In the genomic region with DNA sequence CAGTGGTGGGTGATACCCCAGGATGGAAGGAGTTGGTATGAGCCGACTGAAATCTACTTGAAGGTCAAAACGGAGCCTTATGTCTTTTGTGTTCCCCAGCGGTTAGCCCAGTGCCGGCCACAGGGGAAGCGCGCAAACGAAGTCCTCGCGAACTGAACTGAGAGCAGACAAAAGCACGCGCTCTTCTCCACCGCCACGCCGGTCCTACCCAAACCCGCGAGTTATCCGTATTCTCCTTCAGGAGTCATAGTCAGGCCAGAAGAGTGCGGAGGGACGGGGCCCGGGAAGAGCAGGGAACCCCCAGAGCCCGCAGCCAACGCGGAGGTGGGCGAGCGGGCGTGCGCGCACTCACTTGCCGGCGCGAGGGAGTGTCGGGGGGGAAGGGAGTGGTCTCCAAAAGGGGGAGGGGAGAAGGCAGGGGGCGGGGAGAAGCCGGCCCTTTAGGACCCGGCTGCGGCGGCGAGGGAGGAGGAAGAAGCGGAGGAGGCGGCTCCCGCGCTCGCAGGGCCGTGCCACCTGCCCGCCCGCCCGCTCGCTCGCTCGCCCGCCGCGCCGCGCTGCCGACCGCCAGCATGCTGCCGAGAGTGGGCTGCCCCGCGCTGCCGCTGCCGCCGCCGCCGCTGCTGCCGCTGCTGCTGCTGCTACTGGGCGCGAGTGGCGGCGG, we compare ENCODE assay signal across 8 cellular contexts. TPM values are rescaled to one million over a fixed set of nuclear protein-coding genes. Genes with fewer than 3 reads are reported as not detected.
DNase-seq lines count a peak whose midpoint lies in the region; ATAC-seq lines count a peak whose summit lies in the region.

A gene with protein sequence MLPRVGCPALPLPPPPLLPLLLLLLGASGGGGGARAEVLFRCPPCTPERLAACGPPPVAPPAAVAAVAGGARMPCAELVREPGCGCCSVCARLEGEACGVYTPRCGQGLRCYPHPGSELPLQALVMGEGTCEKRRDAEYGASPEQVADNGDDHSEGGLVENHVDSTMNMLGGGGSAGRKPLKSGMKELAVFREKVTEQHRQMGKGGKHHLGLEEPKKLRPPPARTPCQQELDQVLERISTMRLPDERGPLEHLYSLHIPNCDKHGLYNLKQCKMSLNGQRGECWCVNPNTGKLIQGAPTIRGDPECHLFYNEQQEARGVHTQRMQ (plus strand): TSS at position 469 of the 664 bp plus-strand sequence. CDS start 104 bp downstream, at position 573.

- intact Hi-C loops in right cardiac atrium (cut with DNase I) = no loop called here

- no peaks in the 10 kb centered on the region for H3K27me3 ChIP-seq in right cardiac atrium (ENCODE audit: control insufficient read depth, insufficient read depth)

- 0 to 1% (median 1%) methylated on average over 32 to 68 of the region's 70 CpGs for WGBS in adipose tissue, 3 donors
- WGBS in right cardiac atrium = under 1% methylated on average over 70 of the region's 70 CpGs

- H3K27ac ChIP-seq in adipose tissue (ENCODE audit: low read depth, low read length) (no peak within 1 kb of the TSS), right cardiac atrium (ENCODE audit: low read length) (peak within 1 kb of the TSS; percentile 61)

- DNase-seq in activated gamma-delta T cell treated with Interleukin-2 at 50 U/mL for 16 hours = peak; percentile 7
- DNase-seq in activated gamma-delta T cell (lab: John Stamatoyannopoulos, UW) = no peak
- DNase-seq in NCI-H510A (lab: John Stamatoyannopoulos, UW) = peak; percentile 76
- peak; percentile 29 to 72 (median 71) for DNase-seq in right cardiac atrium
- no peak for DNase-seq in renal cortical epithelial cell (ENCODE audit: low read depth)

- ATAC-seq in right cardiac atrium (peak; percentile 44 to 53), GM18909 (IDR thresholded peaks at IDR 0.05; ENCODE audit: poor library complexity, unreplicated experiment) (no peak), GM18870 (IDR thresholded peaks at IDR 0.05; ENCODE audit: unreplicated experiment) (no peak)

- peak within 1 kb of the TSS; percentile 76 for H3K4me3 ChIP-seq in right cardiac atrium (ENCODE audit: low read length)

- H3K9me3 ChIP-seq in right cardiac atrium (ENCODE audit: control insufficient read depth, low read length) = no peaks in the 10 kb centered on the region

- H3K4me1 ChIP-seq in right cardiac atrium (ENCODE audit: control insufficient read depth, insufficient read depth, low read length) = peaks cover 6% of the 10 kb centered on the region

RNA-seq across cellular contexts. Expression of the gene that starts here (rescaled TPM):
- 100 to 1,000 TPM in 1 of 3 donors, 10 to 100 TPM in 2; 73.9 to 428 (median 93.2) TPM for polyA plus RNA-seq in adipose tissue
- total RNA-seq in right cardiac atrium = 100 to 1,000 TPM in 2 of 4 donors, 10 to 100 TPM in 2; 62.6 to 168 (median 92.4) TPM
- polyA plus RNA-seq in right cardiac atrium = 115 TPM
- total RNA-seq in renal cortical epithelial cell = 42.6 and 151 TPM in 2 replicates

Comparison
In these comparisons a context has a peak if more than half of its experiments do, and no peak if none do; other contexts are left out.
1. DNase-seq: peak in activated gamma-delta T cell treated with Interleukin-2 at 50 U/mL for 16 hours (single experiment), NCI-H510A (single experiment) and right cardiac atrium (3 of 3); none in activated gamma-delta T cell (single experiment) and renal cortical epithelial cell (single experiment).
2. ATAC-seq: peak in right cardiac atrium (2 of 2); none in GM18909 (single experiment) and GM18870 (single experiment).